Comparison of ENCODE assay signal across 10 cellular contexts in genomic region chrX:102129473-102129872, GRCh38. TPM values are rescaled to one million over a fixed set of nuclear protein-coding genes. Genes with fewer than 3 reads are reported as not detected.
DNase-seq lines count a peak whose midpoint lies in the region; ATAC-seq, FAIRE-seq and TF ChIP-seq lines count a peak whose summit lies in the region.
"Had no signal": no experiment of that assay in that cellular context is flagged by ENCODE, and none has a peak within 500 bp of the region (broad histone marks: within the 10 kb centered on the region; RNA-seq: fewer than 3 reads in every experiment).

No MANE protein-coding gene starts in this region.

- POLR2A ChIA-PET in OCI-LY7 (lab: Charles Lee), result no interaction called here

- H3K4me2 ChIP-seq in OCI-LY7 (ENCODE audit: low read length), result no peak overlapping the region

- H3K4me3 ChIP-seq in OCI-LY7 (ENCODE audit: low read depth, low read length, poor library complexity, severe bottlenecking) (no peak overlapping the region), fibroblast of mammary gland (ENCODE audit: control insufficient read depth, low read depth, low read length) (no peak overlapping the region)

- ATAC-seq in HG03469 (IDR thresholded peaks at IDR 0.05; ENCODE audit: unreplicated experiment) (no peak), sciatic nerve (no peak)

- no peaks in the 10 kb centered on the region for H3K9me2 ChIP-seq in OCI-LY7 (ENCODE audit: insufficient read depth, low read length)

- BruUV-seq in OCI-LY7 (replicated peaks; lab: Mats Ljungman, UMichigan), result no TSS peak

- intact Hi-C loops in OCI-LY7 (cut with micrococcal nuclease; ENCODE audit: unreplicated experiment) (no loop called here), sciatic nerve (cut with DNase I) (no loop called here)

- peak; percentile 25 for FAIRE-seq in G401.6 (lab: Jason Lieb, UNC)
- FAIRE-seq: H54 had no signal

- no peaks in the 10 kb centered on the region for H4K20me1 ChIP-seq in OCI-LY7 (ENCODE audit: insufficient read depth, low read length)

- no peak overlapping the region for H2AFZ ChIP-seq in OCI-LY7 (ENCODE audit: low read length)

- H3K79me2 ChIP-seq in OCI-LY7 (ENCODE audit: insufficient read depth, low read depth, low read length), result no peaks in the 10 kb centered on the region

- H3K36me3 ChIP-seq in OCI-LY7 (ENCODE audit: insufficient read depth, low read length), result no peaks in the 10 kb centered on the region

- peak; percentile 48 for TF ChIP-seq CTCF in 22Rv1 (IDR thresholded peaks at IDR 0.05)
- TF ChIP-seq CTCF in OCI-LY7 (conservative IDR thresholded peaks at IDR 0.05; ENCODE audit: low read length), result peak; percentile 69
- TF ChIP-seq CTCF in fibroblast of mammary gland (conservative IDR thresholded peaks at IDR 0.05; ENCODE audit: control insufficient read depth, insufficient read depth, low read depth, low read length), result peak; percentile 42

- H3K9me3 ChIP-seq in OCI-LY7 (ENCODE audit: low read length), result no peaks in the 10 kb centered on the region

- CTCF ChIA-PET in OCI-LY7 (lab: Charles Lee; ENCODE audit: unreplicated experiment), result no interaction called here

- DNase-seq in OCI-LY7 (ENCODE audit: low spot score) (peak; percentile 1), fibroblast of mammary gland (ENCODE audit: low read depth) (peak; percentile 7), sciatic nerve (ENCODE audit: low spot score) (no peak), activated T-cell treated with anti-CD3 and anti-CD28 coated beads for 4 hours (no peak), CD1c-positive myeloid dendritic cell (ENCODE audit: extremely low spot score) (no peak)
- DNase-seq: central memory CD4-positive, alpha-beta T cell had no signal

- H3K4me1 ChIP-seq in OCI-LY7 (ENCODE audit: insufficient read depth, low read length, poor library complexity, severe bottlenecking), result no peaks in the 10 kb centered on the region

- no peak overlapping the region for H3K27ac ChIP-seq in 22Rv1
- no peak overlapping the region for H3K27ac ChIP-seq in OCI-LY7 (ENCODE audit: low read depth, low read length, poor library complexity, severe bottlenecking)

RNA-seq across cellular contexts. Expression of gene TCEAL2, which starts 4.0 kb away (rescaled TPM):
- not detected in 2 replicates for total RNA-seq in OCI-LY7 (2014; rRNA removed; shearing (Covaris generic))
- total RNA-seq in OCI-LY7 (2022) (not detected in 2 replicates), sciatic nerve (6.2 TPM)

RNA-seq across cellular contexts. Expression of gene TCEAL6, which starts 12.8 kb away (rescaled TPM):
- not detected in 2 replicates for total RNA-seq in OCI-LY7 (2014; rRNA removed; shearing (Covaris generic))
- not detected in 2 replicates for total RNA-seq in OCI-LY7 (2022)
- not detected for total RNA-seq in sciatic nerve

RNA-seq across cellular contexts. Expression of gene BEX5, which starts 26.3 kb away (rescaled TPM):
- total RNA-seq in OCI-LY7 (2014; rRNA removed; shearing (Covaris generic)), result not detected in 2 replicates
- not detected in 2 replicates for total RNA-seq in OCI-LY7 (2022)
- 1.0 TPM for total RNA-seq in sciatic nerve

Comparison
In these comparisons a context has a peak if more than half of its experiments do, and no peak if none do; other contexts are left out.
1. DNase-seq: peak in OCI-LY7 (single experiment) and fibroblast of mammary gland (single experiment); none in sciatic nerve (single experiment), activated T-cell treated with anti-CD3 and anti-CD28 coated beads for 4 hours (single experiment) and CD1c-positive myeloid dendritic cell (single experiment).
2. Peak in every context shown above with its lines, with median percentiles within 50 percentile points of each other: CTCF ChIP-seq.